1 cellular context compared by ENCODE assay signal in the genomic region with DNA sequence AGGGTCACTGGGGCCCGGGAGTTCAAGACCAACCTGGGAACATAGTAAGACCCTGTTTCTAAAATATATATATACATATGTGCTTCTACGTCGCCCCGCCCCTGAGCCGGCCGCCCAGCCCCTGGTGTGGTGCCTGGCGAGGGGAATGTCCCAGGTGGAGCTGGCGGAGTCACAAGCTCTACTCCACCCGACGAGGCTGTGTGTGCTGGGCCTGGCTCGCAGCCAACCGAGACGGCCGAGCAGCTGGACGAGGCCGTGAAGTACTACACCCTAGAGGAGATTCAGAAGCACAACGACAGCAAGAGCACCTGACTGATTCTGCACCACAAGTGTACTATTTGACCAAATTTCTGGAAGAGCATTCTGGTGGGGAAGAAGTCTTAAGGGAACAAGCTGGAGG.
TF ChIP-seq lines count a peak whose summit lies in the region.

No MANE protein-coding gene starts in this region.

TF ChIP-seq in H1, 55 proteins besides CTCF, POLR2A, EP300 and RAD21:
- TF ChIP-seq, protein P1, sequence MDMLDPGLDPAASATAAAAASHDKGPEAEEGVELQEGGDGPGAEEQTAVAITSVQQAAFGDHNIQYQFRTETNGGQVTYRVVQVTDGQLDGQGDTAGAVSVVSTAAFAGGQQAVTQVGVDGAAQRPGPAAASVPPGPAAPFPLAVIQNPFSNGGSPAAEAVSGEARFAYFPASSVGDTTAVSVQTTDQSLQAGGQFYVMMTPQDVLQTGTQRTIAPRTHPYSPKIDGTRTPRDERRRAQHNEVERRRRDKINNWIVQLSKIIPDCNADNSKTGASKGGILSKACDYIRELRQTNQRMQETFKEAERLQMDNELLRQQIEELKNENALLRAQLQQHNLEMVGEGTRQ (IDR thresholded peaks at IDR 0.05; ENCODE audit: low read length) = no peak
- no peak for TF ChIP-seq EZH2 (IDR thresholded peaks at IDR 0.05; ENCODE audit: low read depth, low read length, severe bottlenecking)
- TF ChIP-seq, protein P2, sequence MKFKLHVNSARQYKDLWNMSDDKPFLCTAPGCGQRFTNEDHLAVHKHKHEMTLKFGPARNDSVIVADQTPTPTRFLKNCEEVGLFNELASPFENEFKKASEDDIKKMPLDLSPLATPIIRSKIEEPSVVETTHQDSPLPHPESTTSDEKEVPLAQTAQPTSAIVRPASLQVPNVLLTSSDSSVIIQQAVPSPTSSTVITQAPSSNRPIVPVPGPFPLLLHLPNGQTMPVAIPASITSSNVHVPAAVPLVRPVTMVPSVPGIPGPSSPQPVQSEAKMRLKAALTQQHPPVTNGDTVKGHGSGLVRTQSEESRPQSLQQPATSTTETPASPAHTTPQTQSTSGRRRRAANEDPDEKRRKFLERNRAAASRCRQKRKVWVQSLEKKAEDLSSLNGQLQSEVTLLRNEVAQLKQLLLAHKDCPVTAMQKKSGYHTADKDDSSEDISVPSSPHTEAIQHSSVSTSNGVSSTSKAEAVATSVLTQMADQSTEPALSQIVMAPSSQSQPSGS (IDR thresholded peaks at IDR 0.05; ENCODE audit: low read length) = no peak
